ENCODE assay signal across 1 cellular context in the genomic region with DNA sequence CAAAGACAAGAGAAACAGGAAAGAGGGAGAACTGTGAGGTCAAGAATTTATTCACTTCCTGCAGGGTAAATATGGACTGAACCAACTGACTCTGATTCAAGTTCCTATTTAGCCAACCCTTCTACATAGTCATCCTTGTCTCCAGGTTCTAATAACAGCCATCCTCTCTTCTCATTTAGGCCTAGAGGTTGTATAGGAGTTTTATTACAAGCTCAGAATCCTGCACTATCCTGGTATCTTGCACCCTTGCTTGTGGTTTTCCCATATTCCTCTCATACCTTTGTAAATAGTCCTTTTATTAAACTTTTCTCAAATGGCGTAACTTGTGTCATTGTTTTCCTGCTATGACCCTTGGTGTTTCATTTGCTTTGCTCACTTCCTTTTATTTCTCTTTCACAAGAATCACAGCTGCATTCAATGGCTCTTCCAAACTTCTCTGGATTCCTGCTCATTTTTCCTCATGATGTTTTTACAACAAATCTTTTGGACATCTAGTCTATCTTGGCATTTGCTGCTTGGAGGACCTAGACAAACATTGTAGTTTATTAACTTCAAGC.
A peak's percentile ranks its signal among the peaks of the same experiment; 100 is the strongest.
TF ChIP-seq lines count a peak whose summit lies in the region.

No MANE protein-coding gene starts in this region.

TF ChIP-seq in HepG2, 621 proteins besides CTCF, POLR2A, EP300 and RAD21:
- no peak for TF ChIP-seq ZFP82 (CRISPR knock-in tag; IDR thresholded peaks at IDR 0.05; ENCODE audit: borderline replicate concordance)
- no peak for TF ChIP-seq GABPA (IDR thresholded peaks at IDR 0.05; ENCODE audit: low read depth, low read length)
- 0 out of 2 replicates have a peak, but pooled peaks have one; percentile 19 for TF ChIP-seq GABPA (CRISPR knock-in tag; IDR thresholded peaks at IDR 0.05; ENCODE audit: low read depth)
- TF ChIP-seq ZNF101 (CRISPR knock-in tag; IDR thresholded peaks at IDR 0.05; ENCODE audit: borderline replicate concordance, low read depth) = no peak
